Comparison of ENCODE assay signal across 8 cellular contexts in genomic region chr19:1261512-1261862, GRCh38. TPM values are rescaled to one million over a fixed set of nuclear protein-coding genes. Genes with fewer than 3 reads are reported as not detected.
DNase-seq lines count a peak whose midpoint lies in the region; ATAC-seq and TF ChIP-seq lines count a peak whose summit lies in the region.

No MANE protein-coding gene starts in this region.

- TF ChIP-seq CTCF in AG09309 (IDR thresholded peaks at IDR 0.05; ENCODE audit: control insufficient read depth, insufficient read depth, low read depth, low read length, missing control alignments) (peak; percentile 24), HL-60 (IDR thresholded peaks at IDR 0.05; ENCODE audit: insufficient read depth, low read length) (no peak), adrenal gland (IDR thresholded peaks at IDR 0.05) (peak in 5 of 6 experiments; percentile 14 to 48 (median 24)), testis (IDR thresholded peaks at IDR 0.05) (peak in 1 of 3 experiments; percentile 14)

- peaks cover 0 to 19% of the 10 kb centered on the region in 2 donors for H3K36me3 ChIP-seq in adrenal gland (replicated peaks in 1 of 2)
- no peaks in the 10 kb centered on the region for H3K36me3 ChIP-seq in testis (ENCODE audit: low read depth, missing control alignments)

- DNase-seq in AG09309 (ENCODE audit: low read depth) = no peak
- DNase-seq in HL-60 (ENCODE audit: low read depth in 1 of 2, low spot score in 1 of 2) = peak; percentile 43 to 53
- DNase-seq in adrenal gland = peak in 1 of 7 donors; percentile 48
- no peak for DNase-seq in left colon
- DNase-seq in testis = no peak
- no peak for DNase-seq in LoVo (ENCODE audit: low spot score)

- H3K27me3 ChIP-seq in HL-60 (ENCODE audit: insufficient read depth, poor library complexity, severe bottlenecking) (no peaks in the 10 kb centered on the region), adrenal gland (no peaks in the 10 kb centered on the region), testis (no peaks in the 10 kb centered on the region)

- peaks cover 60 to 65% of the 10 kb centered on the region in 2 donors for H3K4me1 ChIP-seq in adrenal gland (replicated peaks in 1 of 2)
- peaks cover 71% of the 10 kb centered on the region for H3K4me1 ChIP-seq in testis

- WGBS in adrenal gland, 4 donors = 20 to 29% (median 25%) methylated on average over 16 of the region's 16 CpGs
- 14 to 18% methylated on average over 16 of the region's 16 CpGs for WGBS in testis, 2 donors

- intact Hi-C loops in adrenal gland (cut with DNase I) (no loop called here), left colon (cut with DNase I, micrococcal nuclease) (no loop called here), testis (cut with DNase I; ENCODE audit: low total_unique reads) (no loop called here)

- TF ChIP-seq POLR2A in adrenal gland (IDR thresholded peaks at IDR 0.05) (no peak), testis (IDR thresholded peaks at IDR 0.05) (no peak)

- H3K4me3 ChIP-seq in AG09309 (ENCODE audit: control insufficient read depth, low read depth, low read length) = peak overlapping the region; percentile 81
- H3K4me3 ChIP-seq in HL-60 (replicated peaks; ENCODE audit: insufficient read depth, low read length) = peak overlapping the region; percentile 64
- peak overlapping the region in 2 of 4 donors; percentile 54 to 58 for H3K4me3 ChIP-seq in adrenal gland
- peak overlapping the region; percentile 60 to 79 for H3K4me3 ChIP-seq in testis

- H3K9me3 ChIP-seq in adrenal gland (replicated peaks in 1 of 3) (no peaks in the 10 kb centered on the region), testis (no peaks in the 10 kb centered on the region)

- ATAC-seq in left colon (peak; percentile 0), GM19397 (IDR thresholded peaks at IDR 0.05; ENCODE audit: unreplicated experiment) (no peak), GM21619 (IDR thresholded peaks at IDR 0.05; ENCODE audit: unreplicated experiment) (no peak)

- H3K27ac ChIP-seq in HL-60 (replicated peaks) (peak overlapping the region; percentile 86), adrenal gland (peak overlapping the region; percentile 77 to 93 (median 88)), testis (peak overlapping the region; percentile 80 to 81)

RNA-seq across cellular contexts. Expression of gene CIRBP, which starts 7.6 kb away (rescaled TPM):
- total RNA-seq in adrenal gland (1,000 to 10,000 TPM in 1 of 8 donors, 100 to 1,000 TPM in 7; 317 to 1,164 (median 685) TPM), left colon (100 to 1,000 TPM; 220 to 267 TPM), testis (100 to 1,000 TPM; 621 to 661 TPM)
- polyA plus RNA-seq in adrenal gland (100 to 1,000 TPM; 360 to 990 (median 737) TPM), testis (ENCODE audit: insufficient read depth, low read depth, low replicate concordance) (483 TPM)

RNA-seq across cellular contexts. Expression of gene MIDN, which starts 13.1 kb away (rescaled TPM):
- total RNA-seq in adrenal gland (100 to 1,000 TPM in 5 of 8 donors, 10 to 100 TPM in 3; 20.0 to 189 (median 113) TPM), left colon (100 to 1,000 TPM; 202 to 276 TPM), testis (10 to 100 TPM; 38.2 to 42.4 TPM)
- polyA plus RNA-seq in adrenal gland (10 to 100 TPM; 15.5 to 73.0 (median 46.8) TPM), testis (ENCODE audit: insufficient read depth, low read depth, low replicate concordance) (30.3 TPM)

RNA-seq across cellular contexts. Expression of gene FAM174C, which starts 13.8 kb away (rescaled TPM):
- 100 to 1,000 TPM in 3 of 8 donors, 10 to 100 TPM in 5; 67.4 to 279 (median 86.5) TPM for total RNA-seq in adrenal gland
- polyA plus RNA-seq in adrenal gland = 100 to 1,000 TPM in 2 of 3 donors, 1 to 10 TPM in 1; 3.8 to 139 (median 123) TPM
- 10 to 100 TPM; 43.7 to 48.9 TPM for total RNA-seq in left colon
- 100 to 1,000 TPM; 111 to 128 TPM for total RNA-seq in testis
- polyA plus RNA-seq in testis (ENCODE audit: insufficient read depth, low read depth, low replicate concordance) = 51.6 TPM

RNA-seq across cellular contexts. Expression of gene ATP5F1D, which starts 19.9 kb away (rescaled TPM):
- total RNA-seq in adrenal gland = 100 to 1,000 TPM in 7 of 8 donors, 10 to 100 TPM in 1; 80.2 to 435 (median 229) TPM
- polyA plus RNA-seq in adrenal gland = 1,000 to 10,000 TPM in 1 of 3 donors, 100 to 1,000 TPM in 1, 10 to 100 TPM in 1; 15.6 to 1,534 (median 925) TPM
- 100 to 1,000 TPM; 341 to 530 TPM for total RNA-seq in left colon
- total RNA-seq in testis = 100 to 1,000 TPM; 104 to 166 TPM
- polyA plus RNA-seq in testis (ENCODE audit: insufficient read depth, low read depth, low replicate concordance) = 94.5 TPM

RNA-seq across cellular contexts. Expression of gene CBARP, which starts 23.7 kb away (rescaled TPM):
- 1 to 10 TPM in 6 of 8 donors, not detected in 2; 1.0 to 5.0 (median 1.8) TPM for total RNA-seq in adrenal gland
- polyA plus RNA-seq in adrenal gland = 1 to 10 TPM in 2 of 3 donors, under 1 TPM in 1; 0.09 to 9.3 (median 2.2) TPM
- under 1 TPM; 0.21 to 0.50 TPM for total RNA-seq in left colon
- 1 to 10 TPM; 5.2 to 6.6 TPM for total RNA-seq in testis
- 1.5 TPM for polyA plus RNA-seq in testis (ENCODE audit: insufficient read depth, low read depth, low replicate concordance)

Comparison
In these comparisons a context has a peak if more than half of its experiments do, and no peak if none do; other contexts are left out.
1. DNase-seq: peak in HL-60 (2 of 2); none in AG09309 (single experiment), left colon (0 of 2), testis (single experiment) and LoVo (single experiment).
2. Peak in every context shown above with its lines, with median percentiles within 50 percentile points of each other: H3K27ac ChIP-seq.